ENCODE assay signal across 3 cellular contexts in genomic region chr18:28342231-28342630, GRCh38.
TF ChIP-seq lines count a peak whose summit lies in the region.

No MANE protein-coding gene starts in this region.

TF ChIP-seq in A549, 52 proteins besides CTCF, POLR2A, EP300 and RAD21:
- TF ChIP-seq MAFK (IDR thresholded peaks at IDR 0.05; ENCODE audit: partially characterized antibody) (peak; percentile 89), RFX5 (IDR thresholded peaks at IDR 0.05) (no peak), CHD2 (IDR thresholded peaks at IDR 0.05; ENCODE audit: low read length, partially characterized antibody) (no peak), ZSCAN20 (CRISPR knock-in tag; IDR thresholded peaks at IDR 0.05) (no peak), SMC3 (IDR thresholded peaks at IDR 0.05) (no peak), CEBPB (IDR thresholded peaks at IDR 0.05) (no peak), ESRRA (IDR thresholded peaks at IDR 0.05; ENCODE audit: borderline replicate concordance, low read length) (no peak)

TF ChIP-seq in IMR-90, 13 proteins besides CTCF, POLR2A, EP300 and RAD21:
- TF ChIP-seq SMC3 (IDR thresholded peaks at IDR 0.05; ENCODE audit: low read depth, low read length) (no peak), MAFK (IDR thresholded peaks at IDR 0.05; ENCODE audit: low read depth, low read length) (peak; percentile 98)

TF ChIP-seq in H1, 55 proteins besides CTCF, POLR2A, EP300 and RAD21:
- peak; percentile 86; the same call in 1 of the 2 replicates for TF ChIP-seq MAFK (IDR thresholded peaks at IDR 0.05; ENCODE audit: low read depth, low read length)
- no peak for TF ChIP-seq KDM4A (IDR thresholded peaks at IDR 0.05; ENCODE audit: low read depth, low read length, severe bottlenecking)
- TF ChIP-seq FOSL1 (IDR thresholded peaks at IDR 0.05; ENCODE audit: insufficient read depth, low read depth, low read length), result no peak
